Comparison of ENCODE assay signal across 14 cellular contexts in the genomic region with DNA sequence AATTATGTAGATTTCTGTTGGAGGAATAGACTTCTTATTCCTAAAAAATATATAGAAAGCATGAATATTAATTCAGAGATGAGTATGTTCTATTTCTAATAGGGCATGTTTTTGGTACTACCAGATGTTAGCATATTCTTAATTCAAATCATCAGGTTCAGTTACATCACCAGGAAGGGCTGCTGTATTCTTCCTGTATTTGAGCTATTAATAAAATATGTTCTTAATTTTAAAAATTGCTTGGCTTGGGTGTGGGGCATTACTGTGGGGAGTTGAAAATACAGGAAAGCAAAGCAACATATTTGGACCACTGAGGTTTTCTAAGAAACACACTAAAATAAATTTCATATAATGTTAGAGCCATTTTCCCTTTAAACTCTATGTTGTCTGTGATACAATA.
A peak's percentile ranks its signal among the peaks of the same experiment; 100 is the strongest.
DNase-seq lines count a peak whose midpoint lies in the region; ATAC-seq and TF ChIP-seq lines count a peak whose summit lies in the region.
"Had no signal": no experiment of that assay in that cellular context is flagged by ENCODE, and none has a peak within 500 bp of the region (broad histone marks: within the 10 kb centered on the region; RNA-seq: fewer than 3 reads in every experiment).

No MANE protein-coding gene starts in this region.

- H3K36me3 ChIP-seq in ascending aorta, result no peaks in the 10 kb centered on the region
- no peaks in the 10 kb centered on the region for H3K36me3 ChIP-seq in parathyroid adenoma (ENCODE audit: control insufficient read depth, insufficient read depth, low read length)
- H3K36me3 ChIP-seq in tibial artery, result no peaks in the 10 kb centered on the region
- H3K36me3 ChIP-seq: BE2C had no signal

- H3K4me1 ChIP-seq in ascending aorta (peaks cover 0 to 19% of the 10 kb centered on the region in 2 donors), parathyroid adenoma (no peaks in the 10 kb centered on the region), tibial artery (peaks cover 0 to 28% (median 2%) of the 10 kb centered on the region in 4 donors)
- H3K4me1 ChIP-seq: A549, BE2C had no signal

- no peaks in the 10 kb centered on the region for H3K36me3 Mint-ChIP-seq in activated T-helper 17 cell treated with anti-CD3 and anti-CD28 coated beads, Interleukin-2, amount 50 U/mL, for 72 hours (ENCODE audit: low read depth)
- H3K36me3 Mint-ChIP-seq: CD4-positive, alpha-beta memory T cell had no signal

- DNase-seq in ascending aorta (ENCODE audit: low spot score in 2 of 2) (no peak), tibial artery (no peak)
- DNase-seq: BE2C; CD4-positive, alpha-beta memory T cell; DMS79; HCEC 1CT; HFFc6 had no signal

- no peaks in the 10 kb centered on the region for H3K9me3 ChIP-seq in ascending aorta
- H3K9me3 ChIP-seq in parathyroid adenoma (ENCODE audit: control insufficient read depth, low read length), result no peaks in the 10 kb centered on the region
- H3K9me3 ChIP-seq in tibial artery, result no peaks in the 10 kb centered on the region
- H3K9me3 ChIP-seq: A549, BE2C had no signal

- no peaks in the 10 kb centered on the region for H3K79me2 ChIP-seq in parathyroid adenoma

- intact Hi-C loops in ascending aorta (cut with DNase I) (loop anchor here (5.0 kb wide), 2 partner anchors 248 to 343 kb away; a partner anchor contains a TSS), tibial artery (cut with DNase I; ENCODE audit: low total_unique reads) (no loop called here)

- no peak for TF ChIP-seq CTCF in ascending aorta (IDR thresholded peaks at IDR 0.05)
- TF ChIP-seq CTCF in parathyroid adenoma (IDR thresholded peaks at IDR 0.05), result no peak
- TF ChIP-seq CTCF in tibial artery (IDR thresholded peaks at IDR 0.05), result no peak

- H3K27me3 ChIP-seq in ascending aorta (no peaks in the 10 kb centered on the region), parathyroid adenoma (ENCODE audit: control insufficient read depth, insufficient read depth, low read length) (no peaks in the 10 kb centered on the region), tibial artery (no peaks in the 10 kb centered on the region)
- H3K27me3 ChIP-seq: BE2C had no signal

- no peak overlapping the region for H3K9ac ChIP-seq in parathyroid adenoma

- no peaks in the 10 kb centered on the region for H3K27me3 Mint-ChIP-seq in activated T-helper 17 cell treated with anti-CD3 and anti-CD28 coated beads, Interleukin-2, amount 50 U/mL, for 72 hours

- H3K27ac Mint-ChIP-seq in activated T-helper 17 cell treated with anti-CD3 and anti-CD28 coated beads, Interleukin-2, amount 50 U/mL, for 72 hours, result no peak overlapping the region
- H3K27ac Mint-ChIP-seq: CD4-positive, alpha-beta memory T cell; HFFc6 had no signal

- H3K4me3 ChIP-seq in ascending aorta (peak overlapping the region in 1 of 2 donors; percentile 5), parathyroid adenoma (ENCODE audit: low read depth, low read length) (no peak overlapping the region), tibial artery (no peak overlapping the region)
- H3K4me3 ChIP-seq: A549, GM12878 had no signal

- H2AFZ ChIP-seq in parathyroid adenoma, result no peak overlapping the region

- no peaks in the 10 kb centered on the region for H3K9me3 Mint-ChIP-seq in activated T-helper 17 cell treated with anti-CD3 and anti-CD28 coated beads, Interleukin-2, amount 50 U/mL, for 72 hours
- H3K9me3 Mint-ChIP-seq: CD4-positive, alpha-beta memory T cell; HFFc6 had no signal

- no peaks in the 10 kb centered on the region for H3K4me1 Mint-ChIP-seq in activated T-helper 17 cell treated with anti-CD3 and anti-CD28 coated beads, Interleukin-2, amount 50 U/mL, for 72 hours
- H3K4me1 Mint-ChIP-seq: CD4-positive, alpha-beta memory T cell had no signal

- H3K4me3 Mint-ChIP-seq in activated T-helper 17 cell treated with anti-CD3 and anti-CD28 coated beads, Interleukin-2, amount 50 U/mL, for 72 hours, result no peak overlapping the region
- H3K4me3 Mint-ChIP-seq: CD4-positive, alpha-beta memory T cell; HFFc6 had no signal

- H3K27ac ChIP-seq in ascending aorta (peak overlapping the region; percentile 76 to 84), cingulate gyrus (ENCODE audit: low read depth, low read length) (peak overlapping the region; percentile 8), parathyroid adenoma (peak overlapping the region; percentile 43), tibial artery (peak overlapping the region; percentile 61 to 64)
- H3K27ac ChIP-seq: A549, C4-2B had no signal

- no peak overlapping the region for H3K4me2 ChIP-seq in parathyroid adenoma (ENCODE audit: low read length)
- H3K4me2 ChIP-seq: A549 had no signal

- no peak for ATAC-seq in HG02763 (IDR thresholded peaks at IDR 0.05; ENCODE audit: unreplicated experiment)
- ATAC-seq in activated T-helper 17 cell treated with anti-CD3 and anti-CD28 coated beads, Interleukin-2, amount 50 U/mL, for 72 hours (replicated peaks), result no peak
- ATAC-seq: A549, GM12878 had no signal

Comparison
In these comparisons a context has a peak if more than half of its experiments do, and no peak if none do; other contexts are left out.
1. H3K27ac ChIP-seq: peak in every context shown above with its lines; median percentile 80 in ascending aorta; 62 in tibial artery; 43 in parathyroid adenoma; 8 in cingulate gyrus.